ENCODE assay signal across 21 cellular contexts in genomic region chr1:43027977-43028376, GRCh38.
"Had no signal": no experiment of that assay in that cellular context is flagged by ENCODE, and none has a peak within 500 bp of the region (broad histone marks: within the 10 kb centered on the region; RNA-seq: fewer than 3 reads in every experiment).

No MANE protein-coding gene starts in this region.

- H3K27me3 ChIP-seq: breast epithelium, sigmoid colon, transverse colon, uterus had no signal

- H3K4me3 ChIP-seq: breast epithelium, sigmoid colon, smooth muscle cell, transverse colon, uterus had no signal

- H3K9me3 ChIP-seq: breast epithelium, sigmoid colon, transverse colon, uterus had no signal

- H3K4me2 ChIP-seq: smooth muscle cell had no signal

- H3K27ac Mint-ChIP-seq: activated CD4-positive, alpha-beta memory T cell treated with anti-CD3 and anti-CD28 coated beads, Interleukin-2, amount 10 ng/mL, durations not matched to agents 7 days and 5 days; activated CD4-positive, alpha-beta T cell treated with anti-CD3 and anti-CD28 coated beads, Interleukin-2, amount 10 ng/mL, durations not matched to agents 24 days and 14 days; activated naive CD4-positive, alpha-beta T cell treated with anti-CD3 and anti-CD28 coated beads for 36 hours; activated naive CD8-positive, alpha-beta T cell treated with anti-CD3 and anti-CD28 coated beads, Interleukin-2, amount 10 ng/mL, durations not matched to agents 7 days and 5 days; activated T-cell treated with anti-CD3 and anti-CD28 coated beads, Interleukin-2, amount 50 U/mL, for 72 hours; natural killer cell treated with Interleukin-12 subunit alpha and Interleukin-12 subunit beta and Interleukin-15 and Interleukin-18, amount 100 ng/mL, for 72 hours; stimulated activated memory B cell treated with anti-CD40 and anti-IgM and Interleukin-4, amounts not matched to agents 10 μg/mL and 1 μg/mL and 100 μg/mL, for 72 hours had no signal

- H3K27me3 Mint-ChIP-seq: central memory CD8-positive, alpha-beta T cell; natural killer cell treated with Interleukin-12 subunit alpha and Interleukin-12 subunit beta and Interleukin-15 and Interleukin-18, amount 100 ng/mL, for 72 hours; stimulated activated memory B cell treated with anti-CD40 and anti-IgM and Interleukin-4, amounts not matched to agents 10 μg/mL and 1 μg/mL and 100 μg/mL, for 72 hours had no signal

- ATAC-seq: activated CD4-positive, CD25-positive, alpha-beta regulatory T cell treated with anti-CD3 and anti-CD28 coated beads, Interleukin-2, amount 50 U/mL, for 24 hours; activated T-cell treated with anti-CD3 and anti-CD28 coated beads, Interleukin-2, amount 50 U/mL, for 72 hours; natural killer cell treated with Interleukin-12 subunit alpha and Interleukin-12 subunit beta and Interleukin-15 and Interleukin-18, amount 100 ng/mL, for 72 hours; stimulated activated memory B cell treated with anti-CD40 and anti-IgM and Interleukin-4, amounts not matched to agents 10 μg/mL and 1 μg/mL and 100 μg/mL, for 72 hours had no signal

- H3K27ac ChIP-seq: breast epithelium, sigmoid colon, transverse colon, uterus, VCaP had no signal

- FAIRE-seq: colon had no signal

- H3K36me3 ChIP-seq: breast epithelium, sigmoid colon, transverse colon, uterus had no signal

- DNase-seq: activated CD4-positive, alpha-beta memory T cell treated with anti-CD3 and anti-CD28 coated beads, Interleukin-2, amount 10 ng/mL, durations not matched to agents 7 days and 5 days; activated CD4-positive, alpha-beta T cell treated with anti-CD3 and anti-CD28 coated beads, Interleukin-2, amount 10 ng/mL, durations not matched to agents 24 days and 14 days; activated effector memory CD4-positive, alpha-beta T cell treated with Interleukin-2 at 50 U/mL for 16 hours; activated naive CD4-positive, alpha-beta T cell treated with anti-CD3 and anti-CD28 coated beads for 36 hours; activated naive CD8-positive, alpha-beta T cell treated with anti-CD3 and anti-CD28 coated beads, Interleukin-2, amount 10 ng/mL, durations not matched to agents 7 days and 5 days; activated T-cell treated with anti-CD3 and anti-CD28 coated beads, Interleukin-2, amount 50 U/mL, for 72 hours; amniotic stem cell; foreskin melanocyte; sigmoid colon; stimulated activated CD4-positive, alpha-beta T cell treated with anti-CD3 and anti-CD28 coated beads, Interleukin-15, amount 100 ng/mL, for 24 hours; T-helper 2 cell; transverse colon; uterus had no signal

- H3K4me3 Mint-ChIP-seq: activated CD4-positive, alpha-beta memory T cell treated with anti-CD3 and anti-CD28 coated beads, Interleukin-2, amount 10 ng/mL, durations not matched to agents 7 days and 5 days; activated CD4-positive, alpha-beta T cell treated with anti-CD3 and anti-CD28 coated beads, Interleukin-2, amount 10 ng/mL, durations not matched to agents 24 days and 14 days; activated naive CD4-positive, alpha-beta T cell treated with anti-CD3 and anti-CD28 coated beads for 36 hours; activated naive CD8-positive, alpha-beta T cell treated with anti-CD3 and anti-CD28 coated beads, Interleukin-2, amount 10 ng/mL, durations not matched to agents 7 days and 5 days; activated T-cell treated with anti-CD3 and anti-CD28 coated beads, Interleukin-2, amount 50 U/mL, for 72 hours; central memory CD8-positive, alpha-beta T cell; natural killer cell treated with Interleukin-12 subunit alpha and Interleukin-12 subunit beta and Interleukin-15 and Interleukin-18, amount 100 ng/mL, for 72 hours; stimulated activated memory B cell treated with anti-CD40 and anti-IgM and Interleukin-4, amounts not matched to agents 10 μg/mL and 1 μg/mL and 100 μg/mL, for 72 hours had no signal

- H3K36me3 Mint-ChIP-seq: activated naive CD8-positive, alpha-beta T cell treated with anti-CD3 and anti-CD28 coated beads, Interleukin-2, amount 10 ng/mL, durations not matched to agents 7 days and 5 days; natural killer cell treated with Interleukin-12 subunit alpha and Interleukin-12 subunit beta and Interleukin-15 and Interleukin-18, amount 100 ng/mL, for 72 hours; stimulated activated memory B cell treated with anti-CD40 and anti-IgM and Interleukin-4, amounts not matched to agents 10 μg/mL and 1 μg/mL and 100 μg/mL, for 72 hours had no signal

- H3K4me1 Mint-ChIP-seq: activated CD4-positive, alpha-beta memory T cell treated with anti-CD3 and anti-CD28 coated beads, Interleukin-2, amount 10 ng/mL, durations not matched to agents 7 days and 5 days; activated CD4-positive, alpha-beta T cell treated with anti-CD3 and anti-CD28 coated beads, Interleukin-2, amount 10 ng/mL, durations not matched to agents 24 days and 14 days; activated naive CD8-positive, alpha-beta T cell treated with anti-CD3 and anti-CD28 coated beads, Interleukin-2, amount 10 ng/mL, durations not matched to agents 7 days and 5 days; central memory CD8-positive, alpha-beta T cell; stimulated activated memory B cell treated with anti-CD40 and anti-IgM and Interleukin-4, amounts not matched to agents 10 μg/mL and 1 μg/mL and 100 μg/mL, for 72 hours had no signal

- H3K4me1 ChIP-seq: breast epithelium, sigmoid colon, transverse colon, uterus had no signal
